ENCODE assay signal across 22 cellular contexts in genomic region chr3:44501971-44502370, GRCh38. TPM values are rescaled to one million over a fixed set of nuclear protein-coding genes. Genes with fewer than 3 reads are reported as not detected.
"Had no signal": no experiment of that assay in that cellular context is flagged by ENCODE, and none has a peak within 500 bp of the region (broad histone marks: within the 10 kb centered on the region; RNA-seq: fewer than 3 reads in every experiment).

No MANE protein-coding gene starts in this region.

- H3K4me3 ChIP-seq: ascending aorta had no signal

- H3K27ac ChIP-seq: ascending aorta, KMS-11 had no signal

- H3K4me2 ChIP-seq: KMS-11 had no signal

- DNase-seq: activated B cell treated with CpG ODN at 0.5 μM for 24 hours; activated CD4-positive, alpha-beta T cell treated with anti-CD3 and anti-CD28 coated beads for 1 hour; activated CD4-positive, alpha-beta T cell treated with anti-CD3 and anti-CD28 coated beads, Interleukin-2, amount 10 ng/mL, durations not matched to agents 24 days and 14 days; activated CD4-positive, alpha-beta T cell treated with anti-CD3 and anti-CD28 coated beads, Interleukin-2, amount 50 U/mL, for 48 hours; activated CD8-positive, alpha-beta memory T cell treated with anti-CD3 and anti-CD28 coated beads, Interleukin-2, amount 10 ng/mL, durations not matched to agents 7 days and 5 days; activated effector memory CD4-positive, alpha-beta T cell treated with Interleukin-2 at 50 U/mL for 16 hours; activated naive CD4-positive, alpha-beta T cell; activated T-cell treated with anti-CD3 and anti-CD28 coated beads, Interleukin-2, amount 50 U/mL, for 24 hours; central memory CD4-positive, alpha-beta T cell; NCI-H1092; NCI-H1417; NCI-H1694; NCI-H2029; NCI-H2107; NCI-H345; NCI-H524; SIG-M5; T-helper 17 cell; T-helper 9 cell had no signal

- H3K4me1 ChIP-seq: ascending aorta had no signal

- H3K27me3 ChIP-seq: ascending aorta had no signal

- ATAC-seq: activated CD8-positive, alpha-beta memory T cell treated with anti-CD3 and anti-CD28 coated beads, Interleukin-2, amount 10 ng/mL, durations not matched to agents 7 days and 5 days; T-helper 17 cell had no signal

- H3K9ac ChIP-seq: KMS-11 had no signal

RNA-seq across cellular contexts. Expression of gene ZKSCAN7, which starts 53.0 kb away (rescaled TPM):
- total RNA-seq: ascending aorta, MCF 10A had no signal
